In the genomic region with DNA sequence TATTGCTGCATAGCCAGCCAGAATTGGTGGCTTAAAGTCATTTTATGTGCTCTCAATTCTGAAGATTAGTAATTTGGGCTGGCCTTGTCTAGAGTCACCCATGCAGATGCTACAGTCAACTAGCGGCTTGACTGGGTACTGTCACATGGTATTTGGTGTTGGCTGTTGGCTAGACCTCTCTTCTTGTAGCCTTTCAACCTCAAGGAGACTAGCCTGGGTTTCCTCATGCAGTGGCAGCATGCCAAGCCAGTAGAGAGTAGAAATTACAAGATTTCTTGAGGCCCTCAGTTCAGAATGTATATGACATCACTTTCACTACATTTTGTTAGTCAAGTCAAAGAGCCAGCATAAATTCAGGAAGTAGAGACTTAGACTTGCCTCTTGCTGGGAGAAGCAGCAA, we compare ENCODE assay signal across 11 cellular contexts. TPM values are rescaled to one million over a fixed set of nuclear protein-coding genes. Genes with fewer than 3 reads are reported as not detected.
A peak's percentile ranks its signal among the peaks of the same experiment; 100 is the strongest.
DNase-seq lines count a peak whose midpoint lies in the region; ATAC-seq and TF ChIP-seq lines count a peak whose summit lies in the region.
"Had no signal": no experiment of that assay in that cellular context is flagged by ENCODE, and none has a peak within 500 bp of the region (broad histone marks: within the 10 kb centered on the region; RNA-seq: fewer than 3 reads in every experiment).

No MANE protein-coding gene starts in this region.

- no peaks in the 10 kb centered on the region for H3K9me3 ChIP-seq in MG63
- H3K9me3 ChIP-seq in gastrocnemius medialis, result no peaks in the 10 kb centered on the region

- intact Hi-C loops in gastrocnemius medialis (cut with DNase I; ENCODE audit: low total_unique reads), result no loop called here

- in situ Hi-C loops in gastrocnemius medialis (cut with MboI; ENCODE audit: low sequenced_read_pairs in 4 of 4), result loop anchor here in 2 of 4 donors (25.0 kb wide), 2 partner anchors 191 to 266 kb away; a partner anchor contains a TSS

- DNase-seq in EL, result peak; percentile 9
- peak; percentile 3 for DNase-seq in MG63
- DNase-seq in choroid plexus epithelial cell (ENCODE audit: low read depth), result peak; percentile 45
- no peak for DNase-seq in gastrocnemius medialis
- no peak for DNase-seq in medulla oblongata (ENCODE audit: extremely low spot score)
- DNase-seq: activated gamma-delta T cell, NCI-H510A treated with DMSO at 0.1 percent for 48 hours had no signal

- TF ChIP-seq POLR2A in gastrocnemius medialis (IDR thresholded peaks at IDR 0.05), result no peak

- peak; percentile 26 for ATAC-seq in GM19351 (IDR thresholded peaks at IDR 0.05; ENCODE audit: unreplicated experiment)
- no peak for ATAC-seq in gastrocnemius medialis
- ATAC-seq in HG03108 (IDR thresholded peaks at IDR 0.05; ENCODE audit: unreplicated experiment), result no peak
- no peak for ATAC-seq in HG02840 (IDR thresholded peaks at IDR 0.05; ENCODE audit: low FRiP score, unreplicated experiment)

- H3K4me3 ChIP-seq in MG63 (no peak overlapping the region), choroid plexus epithelial cell (ENCODE audit: low read depth, low read length) (no peak overlapping the region), gastrocnemius medialis (no peak overlapping the region)
- H3K4me3 ChIP-seq: skin epidermis had no signal

- H3K36me3 ChIP-seq in MG63, result peaks cover 3% of the 10 kb centered on the region
- H3K36me3 ChIP-seq in gastrocnemius medialis, result no peaks in the 10 kb centered on the region

- no peaks in the 10 kb centered on the region for H3K27me3 ChIP-seq in MG63
- H3K27me3 ChIP-seq in gastrocnemius medialis, result no peaks in the 10 kb centered on the region

- TF ChIP-seq CTCF in choroid plexus epithelial cell (conservative IDR thresholded peaks at IDR 0.05; ENCODE audit: low read depth, low read length), result peak; percentile 8
- no peak for TF ChIP-seq CTCF in gastrocnemius medialis (IDR thresholded peaks at IDR 0.05 in 4 of 5, conservative IDR thresholded peaks at IDR 0.05 in 1 of 5)

- H3K4me1 ChIP-seq in gastrocnemius medialis, result peaks cover 8 to 10% of the 10 kb centered on the region in 2 donors

- H3K27ac ChIP-seq in gastrocnemius medialis, result no peak overlapping the region
- H3K27ac ChIP-seq: skin epidermis had no signal

RNA-seq across cellular contexts. Expression of a gene that starts 3.7 kb away (rescaled TPM):
- total RNA-seq in MG63 (2014; rRNA removed; shearing (Covaris generic); ENCODE audit: low replicate concordance), result 5.3 and 6.9 TPM in 2 replicates
- 10 to 100 TPM; 22.1 to 41.3 (median 30.1) TPM for total RNA-seq in gastrocnemius medialis

Comparison
In these comparisons a context has a peak if more than half of its experiments do, and no peak if none do; other contexts are left out.
1. DNase-seq: peak in EL (single experiment), MG63 (single experiment) and choroid plexus epithelial cell (single experiment); none in gastrocnemius medialis (0 of 2) and medulla oblongata (single experiment).